26 cellular contexts compared by ENCODE assay signal in the genomic region with DNA sequence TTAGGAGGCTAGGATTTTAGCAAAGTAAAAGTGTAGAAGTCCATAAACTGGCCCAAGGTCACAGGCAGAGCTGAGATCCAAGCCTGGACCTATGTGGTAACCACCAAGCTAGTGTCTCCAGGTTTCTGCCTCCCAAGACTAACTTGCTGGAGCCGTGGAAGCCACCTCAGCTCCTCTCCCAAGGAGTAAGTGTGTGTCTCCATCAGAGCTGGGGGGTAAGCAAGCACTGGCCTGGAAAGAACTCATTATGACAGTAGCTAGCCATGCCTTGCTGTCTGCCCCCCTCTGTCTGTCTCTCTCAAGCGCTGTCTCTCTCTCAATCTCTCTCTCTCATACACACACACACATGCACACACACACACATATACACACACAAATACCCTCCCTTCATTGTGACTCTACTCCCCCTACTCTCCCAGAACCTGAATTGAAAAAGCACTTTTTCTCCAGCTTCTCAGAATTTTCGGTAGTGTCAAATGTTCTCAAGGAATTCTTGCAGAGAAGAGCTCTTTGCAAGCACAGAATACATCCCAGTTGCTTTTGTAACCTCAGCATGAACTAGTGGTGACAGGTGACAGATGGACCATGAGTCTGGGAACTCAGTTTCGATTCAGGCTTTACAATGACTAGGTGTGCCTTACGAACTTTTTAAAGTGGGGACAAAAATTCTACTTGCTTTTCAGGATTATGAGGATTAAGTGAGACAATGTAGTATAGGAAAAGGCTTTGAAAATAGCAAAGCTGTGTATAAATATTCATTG.
DNase-seq lines count a peak whose midpoint lies in the region; ATAC-seq and TF ChIP-seq lines count a peak whose summit lies in the region.
"Had no signal": no experiment of that assay in that cellular context is flagged by ENCODE, and none has a peak within 500 bp of the region (broad histone marks: within the 10 kb centered on the region; RNA-seq: fewer than 3 reads in every experiment).

No MANE protein-coding gene starts in this region.

- H3K36me3 ChIP-seq in MM.1S (replicated peaks; ENCODE audit: insufficient read depth, low read length) = no peaks in the 10 kb centered on the region
- no peaks in the 10 kb centered on the region for H3K36me3 ChIP-seq in esophagus squamous epithelium
- no peaks in the 10 kb centered on the region for H3K36me3 ChIP-seq in vagina
- H3K36me3 ChIP-seq in spleen = no peaks in the 10 kb centered on the region
- H3K36me3 ChIP-seq: heart left ventricle, neutrophil, prostate gland, sigmoid colon, tibial nerve had no signal

- no peaks in the 10 kb centered on the region for H3K9me2 ChIP-seq in MM.1S (replicated peaks; ENCODE audit: insufficient read depth, low read length)

- no peak overlapping the region for H2AFZ ChIP-seq in MM.1S (ENCODE audit: low read length)

- peak overlapping the region; percentile 18; the same call in 1 of the 2 replicates for H3K4me2 ChIP-seq in MM.1S (ENCODE audit: low read depth, low read length)

- no peaks in the 10 kb centered on the region for H3F3A ChIP-seq in MM.1S (ENCODE audit: insufficient read depth, low read length)

- 57 to 69% methylated on average over 5 of the region's 5 CpGs for WGBS in esophagus squamous epithelium, 2 donors
- 69 to 90% (median 81%) methylated on average over 5 of the region's 5 CpGs for WGBS in spleen, 5 donors

- no peaks in the 10 kb centered on the region for H3K79me2 ChIP-seq in MM.1S (ENCODE audit: low read length)

- no peak overlapping the region for H3K4me3 Mint-ChIP-seq in osteocyte (ENCODE audit: unreplicated experiment)
- H3K4me3 Mint-ChIP-seq: activated naive CD8-positive, alpha-beta T cell treated with anti-CD3 and anti-CD28 coated beads, Interleukin-2, amount 50 U/mL, for 24 hours; stimulated activated naive CD8-positive, alpha-beta T cell treated with anti-CD3 and anti-CD28 coated beads, Interleukin-15, amount 100 ng/mL, for 72 hours had no signal

- peak overlapping the region; percentile 85 for H3K27ac Mint-ChIP-seq in osteocyte (ENCODE audit: unreplicated experiment)
- H3K27ac Mint-ChIP-seq: activated naive CD8-positive, alpha-beta T cell treated with anti-CD3 and anti-CD28 coated beads, Interleukin-2, amount 50 U/mL, for 24 hours had no signal

- DNase-seq in MM.1S = peak; percentile 18
- no peak for DNase-seq in esophagus squamous epithelium (lab: John Stamatoyannopoulos, UW)
- no peak for DNase-seq in osteocyte (ENCODE audit: extremely low spot score, unreplicated experiment)
- no peak for DNase-seq in vagina (ENCODE audit: extremely low spot score in 2 of 2)
- no peak for DNase-seq in foreskin keratinocyte
- no peak for DNase-seq in spleen
- DNase-seq in activated gamma-delta T cell (lab: John Stamatoyannopoulos, UW) = no peak
- DNase-seq: activated CD8-positive, alpha-beta memory T cell treated with anti-CD3 and anti-CD28 coated beads for 24 hours; activated naive CD8-positive, alpha-beta T cell treated with anti-CD3 and anti-CD28 coated beads, Interleukin-2, amount 50 U/mL, for 24 hours; activated T-cell treated with anti-CD3 and anti-CD28 coated beads, Interleukin-2, amount 50 U/mL, for 1 hour; dorsolateral prefrontal cortex; heart left ventricle; kidney; NCI-H146; NCI-H446 treated with DMSO at 0.1 percent for 48 hours; OCI-M1; sigmoid colon; stimulated activated naive CD8-positive, alpha-beta T cell treated with anti-CD3 and anti-CD28 coated beads, Interleukin-15, amount 100 ng/mL, for 72 hours; T-helper 2 cell had no signal

- H3K27me3 Mint-ChIP-seq in osteocyte (ENCODE audit: unreplicated experiment) = no peaks in the 10 kb centered on the region
- H3K27me3 Mint-ChIP-seq: activated naive CD8-positive, alpha-beta T cell treated with anti-CD3 and anti-CD28 coated beads, Interleukin-2, amount 50 U/mL, for 24 hours; stimulated activated naive CD8-positive, alpha-beta T cell treated with anti-CD3 and anti-CD28 coated beads, Interleukin-15, amount 100 ng/mL, for 72 hours had no signal

- no peak for TF ChIP-seq POLR2A in esophagus squamous epithelium (IDR thresholded peaks at IDR 0.05)
- TF ChIP-seq POLR2A in vagina (IDR thresholded peaks at IDR 0.05) = no peak
- TF ChIP-seq POLR2A in spleen (IDR thresholded peaks at IDR 0.05) = no peak

- no peak overlapping the region for H3K27ac ChIP-seq in MM.1S (ENCODE audit: low read length)
- H3K27ac ChIP-seq in esophagus squamous epithelium = peak overlapping the region; percentile 12 to 90 (median 76)
- peak overlapping the region; percentile 74 for H3K27ac ChIP-seq in vagina
- H3K27ac ChIP-seq in foreskin keratinocyte = no peak overlapping the region
- H3K27ac ChIP-seq in spleen = no peak overlapping the region
- H3K27ac ChIP-seq: C4-2B, dorsolateral prefrontal cortex, HL-60, neutrophil, prostate gland had no signal

- no peaks in the 10 kb centered on the region for H3K36me3 Mint-ChIP-seq in osteocyte (ENCODE audit: unreplicated experiment)

- H3K9ac ChIP-seq in MM.1S (ENCODE audit: low read length) = no peak overlapping the region

- H3K27me3 ChIP-seq in MM.1S (replicated peaks; ENCODE audit: insufficient read depth, low read length) = no peaks in the 10 kb centered on the region
- no peaks in the 10 kb centered on the region for H3K27me3 ChIP-seq in esophagus squamous epithelium
- H3K27me3 ChIP-seq in vagina = no peaks in the 10 kb centered on the region
- no peaks in the 10 kb centered on the region for H3K27me3 ChIP-seq in foreskin keratinocyte
- H3K27me3 ChIP-seq in spleen (replicated peaks in 1 of 7) = no peaks in the 10 kb centered on the region
- H3K27me3 ChIP-seq: dorsolateral prefrontal cortex, heart left ventricle, neutrophil, sigmoid colon, tibial nerve had no signal

- H3K9me3 ChIP-seq in MM.1S (replicated peaks; ENCODE audit: insufficient read depth, low read length) (no peaks in the 10 kb centered on the region), esophagus squamous epithelium (no peaks in the 10 kb centered on the region), vagina (no peaks in the 10 kb centered on the region), spleen (no peaks in the 10 kb centered on the region)
- H3K9me3 ChIP-seq: heart left ventricle, neutrophil, prostate gland, sigmoid colon, tibial nerve had no signal

- no peaks in the 10 kb centered on the region for H3K9me3 Mint-ChIP-seq in osteocyte (ENCODE audit: unreplicated experiment)

- H4K20me1 ChIP-seq in MM.1S (ENCODE audit: insufficient read depth, low read length) = no peaks in the 10 kb centered on the region

- peaks cover 42% of the 10 kb centered on the region for H3K4me1 Mint-ChIP-seq in osteocyte (ENCODE audit: unreplicated experiment)

- no peak for TF ChIP-seq CTCF in MM.1S (IDR thresholded peaks at IDR 0.05; ENCODE audit: low read length)
- TF ChIP-seq CTCF in esophagus squamous epithelium (IDR thresholded peaks at IDR 0.05) = no peak
- TF ChIP-seq CTCF in osteocyte (IDR thresholded peaks at IDR 0.05) = no peak
- no peak for TF ChIP-seq CTCF in vagina (IDR thresholded peaks at IDR 0.05)
- no peak for TF ChIP-seq CTCF in foreskin keratinocyte (conservative IDR thresholded peaks at IDR 0.05)
- TF ChIP-seq CTCF in spleen (IDR thresholded peaks at IDR 0.05 in 8 of 11, conservative IDR thresholded peaks at IDR 0.05 in 3 of 11) = no peak

- no peak for ATAC-seq in foreskin keratinocyte
- ATAC-seq: activated naive CD8-positive, alpha-beta T cell treated with anti-CD3 and anti-CD28 coated beads, Interleukin-2, amount 50 U/mL, for 24 hours; heart left ventricle; SK-N-SH treated with all-trans-retinoic acid at 6 μM for 48 hours; stimulated activated naive CD8-positive, alpha-beta T cell treated with anti-CD3 and anti-CD28 coated beads, Interleukin-15, amount 100 ng/mL, for 72 hours had no signal

- H3K4me3 ChIP-seq in MM.1S (ENCODE audit: low read length) = no peak overlapping the region
- H3K4me3 ChIP-seq in esophagus squamous epithelium = no peak overlapping the region
- no peak overlapping the region for H3K4me3 ChIP-seq in vagina
- H3K4me3 ChIP-seq in spleen = no peak overlapping the region
- H3K4me3 ChIP-seq: dorsolateral prefrontal cortex, heart left ventricle, lung, prostate gland, sigmoid colon, tibial nerve had no signal

- H3K4me1 ChIP-seq in MM.1S (ENCODE audit: low read length) = peaks cover 11% of the 10 kb centered on the region; the same call in 1 of the 2 replicates
- peaks cover 34 to 88% (median 45%) of the 10 kb centered on the region in 3 donors for H3K4me1 ChIP-seq in esophagus squamous epithelium
- peaks cover 65% of the 10 kb centered on the region for H3K4me1 ChIP-seq in vagina
- peaks cover 9% of the 10 kb centered on the region for H3K4me1 ChIP-seq in foreskin keratinocyte
- H3K4me1 ChIP-seq in spleen = peaks cover 6 to 30% (median 12%) of the 10 kb centered on the region in 6 donors

- intact Hi-C loops in esophagus squamous epithelium (cut with DNase I) = loop anchor here (10.0 kb wide), 1 partner anchor 244 kb away; no protein-coding TSS in a partner anchor
- intact Hi-C loops in vagina (cut with DNase I) = loop anchor here (10.0 kb wide), 1 partner anchor 274 kb away; the partner anchor contains the start of gene JUN
- intact Hi-C loops in spleen (cut with DNase I; ENCODE audit: low total_unique reads) = no loop called here

Comparison
In these comparisons a context has a peak if more than half of its experiments do, and no peak if none do; other contexts are left out.
1. H3K27ac ChIP-seq: peak in esophagus squamous epithelium (4 of 4) and vagina (single experiment); none in MM.1S (single experiment), foreskin keratinocyte (single experiment) and spleen (0 of 8).